ENCODE assay signal across 14 cellular contexts in genomic region chr10:114458216-114458615, GRCh38. TPM values are rescaled to one million over a fixed set of nuclear protein-coding genes. Genes with fewer than 3 reads are reported as not detected.
DNase-seq lines count a peak whose midpoint lies in the region; ATAC-seq and TF ChIP-seq lines count a peak whose summit lies in the region.
"Had no signal": no experiment of that assay in that cellular context is flagged by ENCODE, and none has a peak within 500 bp of the region (broad histone marks: within the 10 kb centered on the region; RNA-seq: fewer than 3 reads in every experiment).

No MANE protein-coding gene starts in this region.

- DNase-seq in activated naive CD4-positive, alpha-beta T cell treated with anti-CD3 and anti-CD28 coated beads, Interleukin-2, amount 50 U/mL, for 16 hours: no peak
- DNase-seq in inferior parietal cortex (ENCODE audit: extremely low spot score) (peak; percentile 38), superior temporal gyrus (ENCODE audit: extremely low spot score) (peak; percentile 37), lower lobe of right lung (no peak)
- DNase-seq in stimulated activated naive CD4-positive, alpha-beta T cell treated with Interleukin-2 at 50 U/mL for 16 hours (lab: John Stamatoyannopoulos, UW): no peak
- DNase-seq: CD8-positive, alpha-beta T cell; COR-L47; DMS153; DMS79 treated with DMSO at 0.1 percent for 48 hours had no signal

- peak overlapping the region; percentile 62 for H3K27ac Mint-ChIP-seq in activated naive CD4-positive, alpha-beta T cell treated with anti-CD3 and anti-CD28 coated beads, Interleukin-2, amount 50 U/mL, for 24 hours

- peaks cover 32% of the 10 kb centered on the region for H3K36me3 ChIP-seq in lower lobe of right lung

- TF ChIP-seq CTCF in lower lobe of right lung (IDR thresholded peaks at IDR 0.05): no peak

- no peaks in the 10 kb centered on the region for H3K9me3 Mint-ChIP-seq in activated naive CD4-positive, alpha-beta T cell treated with anti-CD3 and anti-CD28 coated beads, Interleukin-2, amount 50 U/mL, for 24 hours
- H3K9me3 Mint-ChIP-seq: CD8-positive, alpha-beta T cell had no signal

- ATAC-seq in GM21526 (IDR thresholded peaks at IDR 0.05; ENCODE audit: low FRiP score, unreplicated experiment) (peak; percentile 56), lower lobe of right lung (no peak)
- ATAC-seq: CD8-positive, alpha-beta T cell had no signal

- H3K4me3 ChIP-seq in lower lobe of right lung: no peak overlapping the region
- H3K4me3 ChIP-seq: GM23248 had no signal

- no peak overlapping the region for H3K4me3 Mint-ChIP-seq in activated naive CD4-positive, alpha-beta T cell treated with anti-CD3 and anti-CD28 coated beads, Interleukin-2, amount 50 U/mL, for 24 hours
- H3K4me3 Mint-ChIP-seq: CD8-positive, alpha-beta T cell had no signal

- no peaks in the 10 kb centered on the region for H3K27me3 ChIP-seq in lower lobe of right lung (ENCODE audit: low read depth)
- H3K27me3 ChIP-seq: BE2C had no signal

- peaks cover 14% of the 10 kb centered on the region for H3K36me3 Mint-ChIP-seq in activated naive CD4-positive, alpha-beta T cell treated with anti-CD3 and anti-CD28 coated beads, Interleukin-2, amount 50 U/mL, for 24 hours

- peaks cover 35% of the 10 kb centered on the region for H3K4me1 Mint-ChIP-seq in activated naive CD4-positive, alpha-beta T cell treated with anti-CD3 and anti-CD28 coated beads, Interleukin-2, amount 50 U/mL, for 24 hours

- H3K9me3 ChIP-seq in lower lobe of right lung: no peaks in the 10 kb centered on the region
- H3K9me3 ChIP-seq: BE2C had no signal

- intact Hi-C loops in lower lobe of right lung (cut with DNase I): loop anchor here (10.0 kb wide), 1 partner anchor 153 kb away; no protein-coding TSS in a partner anchor

- H3K4me1 ChIP-seq in lower lobe of right lung: no peaks in the 10 kb centered on the region
- H3K4me1 ChIP-seq: BE2C had no signal

- no peak overlapping the region for H3K27ac ChIP-seq in lower lobe of right lung
- H3K27ac ChIP-seq: C4-2B, GM23248 had no signal

- H3K27me3 Mint-ChIP-seq in activated naive CD4-positive, alpha-beta T cell treated with anti-CD3 and anti-CD28 coated beads, Interleukin-2, amount 50 U/mL, for 24 hours: no peaks in the 10 kb centered on the region

RNA-seq across cellular contexts. Expression of gene AFAP1L2, which starts 53.9 kb away (rescaled TPM):
- 5.3 TPM for total RNA-seq in lower lobe of right lung
- total RNA-seq: GM23248 had no signal

Comparison
In these comparisons a context has a peak if more than half of its experiments do, and no peak if none do; other contexts are left out.
1. DNase-seq: peak in inferior parietal cortex (single experiment) and superior temporal gyrus (single experiment); none in activated naive CD4-positive, alpha-beta T cell treated with anti-CD3 and anti-CD28 coated beads, Interleukin-2, amount 50 U/mL, for 16 hours (single experiment), lower lobe of right lung (single experiment) and stimulated activated naive CD4-positive, alpha-beta T cell treated with Interleukin-2 at 50 U/mL for 16 hours (single experiment).